17 cellular contexts compared by ENCODE assay signal in the genomic region with DNA sequence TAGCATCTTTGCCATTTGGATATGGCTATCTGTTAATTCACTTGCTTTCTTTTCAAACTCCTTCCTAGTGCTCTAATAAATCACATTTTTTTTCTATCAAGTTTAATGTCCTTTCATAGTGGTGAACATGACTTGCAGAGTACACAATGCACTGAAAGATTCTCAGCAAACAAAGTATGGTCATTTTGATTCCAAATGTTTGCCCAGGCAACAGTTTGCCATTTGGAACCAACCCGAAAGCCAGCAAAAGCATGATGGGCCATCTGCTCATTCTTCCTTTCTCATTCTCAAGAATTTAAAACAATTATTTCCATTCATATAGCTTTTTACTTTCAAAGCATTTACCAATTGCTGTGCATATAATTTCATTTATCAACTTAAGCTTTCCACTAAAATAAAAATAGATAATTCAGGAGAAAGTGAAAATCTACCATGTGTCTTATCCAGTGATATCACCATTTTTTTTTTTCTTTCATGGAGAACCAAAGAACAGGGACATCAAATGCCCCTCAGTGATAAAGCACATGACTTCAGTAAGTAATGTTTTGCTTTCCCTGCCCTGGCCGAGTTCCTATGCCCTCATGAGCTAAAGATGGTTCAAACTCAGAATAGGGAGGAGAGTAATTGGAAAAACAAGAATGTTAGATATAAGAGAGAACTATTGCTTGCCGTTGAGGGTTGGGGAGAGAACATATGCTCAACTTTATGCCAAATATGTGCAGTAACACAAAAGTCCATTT.
DNase-seq lines count a peak whose midpoint lies in the region; ATAC-seq, FAIRE-seq and TF ChIP-seq lines count a peak whose summit lies in the region.
"Had no signal": no experiment of that assay in that cellular context is flagged by ENCODE, and none has a peak within 500 bp of the region (broad histone marks: within the 10 kb centered on the region; RNA-seq: fewer than 3 reads in every experiment).

No MANE protein-coding gene starts in this region.

- FAIRE-seq in HTR-8/SVneo (lab: Jason Lieb, UNC): peak; percentile 4
- FAIRE-seq: G401.6, GM12892, GM19239, H54 had no signal

- peak overlapping the region; percentile 9; the same call in 1 of the 2 replicates for H3K27ac ChIP-seq in VCaP

- no peak for ATAC-seq in HG03039 (IDR thresholded peaks at IDR 0.05; ENCODE audit: unreplicated experiment)
- ATAC-seq in GM21526 (IDR thresholded peaks at IDR 0.05; ENCODE audit: low FRiP score, unreplicated experiment): no peak

- DNase-seq in HTR-8/SVneo (ENCODE audit: insufficient read length, low spot score): no peak
- peak; percentile 42 to 86 for DNase-seq in NCI-H446 (lab: John Stamatoyannopoulos, UW)
- peak; percentile 48 for DNase-seq in cerebellum (ENCODE audit: low spot score)
- no peak for DNase-seq in DMS53 (lab: John Stamatoyannopoulos, UW)
- DNase-seq in T-helper 2 cell: no peak
- DNase-seq: Calu3; CD4-positive, alpha-beta memory T cell; COR-L47; DMS79 treated with DMSO at 0.1 percent for 48 hours; GOT3 had no signal

- TF ChIP-seq CTCF in VCaP (conservative IDR thresholded peaks at IDR 0.05): no peak

Comparison
In these comparisons a context has a peak if more than half of its experiments do, and no peak if none do; other contexts are left out.
1. DNase-seq: peak in NCI-H446 (2 of 2) and cerebellum (single experiment); none in HTR-8/SVneo (single experiment), DMS53 (single experiment) and T-helper 2 cell (0 of 5).